Comparison of ENCODE assay signal across 8 cellular contexts in genomic region chr6:33317418-33317667, GRCh38. TPM values are rescaled to one million over a fixed set of nuclear protein-coding genes. Genes with fewer than 3 reads are reported as not detected.
DNase-seq lines count a peak whose midpoint lies in the region; ATAC-seq and TF ChIP-seq lines count a peak whose summit lies in the region.

No MANE protein-coding gene starts in this region.

- peak overlapping the region; percentile 100 for H3K27ac Mint-ChIP-seq in type B pancreatic cell

- peaks cover 9% of the 10 kb centered on the region for H3K36me3 Mint-ChIP-seq in type B pancreatic cell

- TF ChIP-seq CTCF in lung (IDR thresholded peaks at IDR 0.05; ENCODE audit: control extremely low read depth, extremely low read depth) (no peak), type B pancreatic cell (conservative IDR thresholded peaks at IDR 0.05) (no peak)

- H3K4me3 ChIP-seq in Jurkat, Clone E6-1 (ENCODE audit: low read length), result peak overlapping the region; percentile 81
- no peak overlapping the region for H3K4me3 ChIP-seq in lung

- DNase-seq in AG20443 (ENCODE audit: low spot score) (peak; percentile 90), cerebellum (ENCODE audit: low spot score) (peak; percentile 82), lung (ENCODE audit: low spot score) (no peak), type B pancreatic cell (ENCODE audit: extremely low spot score, unreplicated experiment) (no peak), NCI-H1694 treated with DMSO at 0.1 percent for 48 hours (lab: John Stamatoyannopoulos, UW) (no peak)
- no peak for DNase-seq in Jurkat, Clone E6-1 (ENCODE audit: low read depth, low spot score)
- no peak for DNase-seq in stimulated activated CD4-positive, alpha-beta T cell treated with anti-CD3 and anti-CD28 coated beads, Interleukin-2, amount 100 ng/mL, for 24 hours

- no peaks in the 10 kb centered on the region for H3K27me3 ChIP-seq in lung (ENCODE audit: control insufficient read depth, insufficient read depth)

- no peak overlapping the region for H3K27ac ChIP-seq in lung (ENCODE audit: low read depth in 1 of 2, low read length in 1 of 2)

- H3K27me3 Mint-ChIP-seq in type B pancreatic cell, result peaks cover 4% of the 10 kb centered on the region

- no peaks in the 10 kb centered on the region for H3K9me3 Mint-ChIP-seq in type B pancreatic cell

- H3K4me3 Mint-ChIP-seq in type B pancreatic cell, result peak overlapping the region; percentile 100

- ATAC-seq in lung (ENCODE audit: insufficient read depth, low FRiP score) (peak; percentile 4), GM18502 (IDR thresholded peaks at IDR 0.05; ENCODE audit: poor library complexity, unreplicated experiment) (no peak)

- peaks cover 12 to 35% of the 10 kb centered on the region in 2 donors for H3K4me1 ChIP-seq in lung (ENCODE audit: control insufficient read depth in 2 of 2, insufficient read depth in 2 of 2, low read length in 2 of 2)

- peaks cover 4 to 33% of the 10 kb centered on the region in 2 donors for H3K36me3 ChIP-seq in lung (ENCODE audit: control insufficient read depth in 2 of 2, insufficient read depth in 2 of 2, low read length in 2 of 2)

- peaks cover 53% of the 10 kb centered on the region for H3K4me1 Mint-ChIP-seq in type B pancreatic cell (ENCODE audit: unreplicated experiment)

- no peaks in the 10 kb centered on the region for H3K9me3 ChIP-seq in lung (ENCODE audit: control insufficient read depth in 2 of 2, insufficient read depth in 1 of 2, low read length in 1 of 2)

- 0 to 2% methylated on average over 12 to 26 of the region's 27 CpGs for WGBS in lung, 2 donors

RNA-seq across cellular contexts. Expression of gene ZBTB22, which starts 0.2 kb away (rescaled TPM):
- 11.4 TPM for polyA plus RNA-seq in Jurkat, Clone E6-1 (2012; ENCODE audit: insufficient read depth, insufficient read length)
- total RNA-seq in cerebellum (17.7 TPM), lung (10 to 100 TPM; 22.5 to 25.7 TPM), type B pancreatic cell (ENCODE audit: low replicate concordance) (21.1 and 22.2 TPM in 2 replicates)
- 10 to 100 TPM; 16.4 to 19.2 TPM for polyA plus RNA-seq in lung

RNA-seq across cellular contexts. Expression of gene TAPBP, which starts 3.5 kb away (rescaled TPM):
- 12.3 TPM for polyA plus RNA-seq in Jurkat, Clone E6-1 (2012; ENCODE audit: insufficient read depth, insufficient read length)
- total RNA-seq in cerebellum (22.0 TPM), lung (100 to 1,000 TPM; 155 to 241 TPM), type B pancreatic cell (ENCODE audit: low replicate concordance) (71.4 and 93.5 TPM in 2 replicates)
- polyA plus RNA-seq in lung, result 10 to 100 TPM; 78.7 to 78.9 TPM

RNA-seq across cellular contexts. Expression of gene DAXX, which starts 5.4 kb away (rescaled TPM):
- polyA plus RNA-seq in Jurkat, Clone E6-1 (2012; ENCODE audit: insufficient read depth, insufficient read length), result 135 TPM
- total RNA-seq in cerebellum (15.1 TPM), lung (10 to 100 TPM; 23.8 to 38.5 TPM), type B pancreatic cell (ENCODE audit: low replicate concordance) (43.6 and 47.0 TPM in 2 replicates)
- polyA plus RNA-seq in lung, result 10 to 100 TPM; 32.8 to 36.3 TPM

RNA-seq across cellular contexts. Expression of gene RGL2, which starts 18.6 kb away (rescaled TPM):
- polyA plus RNA-seq in Jurkat, Clone E6-1 (2012; ENCODE audit: insufficient read depth, insufficient read length), result 26.3 TPM
- total RNA-seq in cerebellum (25.3 TPM), lung (10 to 100 TPM; 74.7 to 93.7 TPM), type B pancreatic cell (ENCODE audit: low replicate concordance) (128 and 176 TPM in 2 replicates)
- 10 to 100 TPM; 72.2 to 75.4 TPM for polyA plus RNA-seq in lung

RNA-seq across cellular contexts. Expression of gene PFDN6, which starts 27.9 kb away (rescaled TPM):
- polyA plus RNA-seq in Jurkat, Clone E6-1 (2012; ENCODE audit: insufficient read depth, insufficient read length), result 218 TPM
- total RNA-seq in cerebellum, result 17.1 TPM
- total RNA-seq in lung, result 10 to 100 TPM; 21.8 to 42.2 TPM
- polyA plus RNA-seq in lung, result 100 to 1,000 TPM; 113 to 377 TPM
- 52.9 and 54.5 TPM in 2 replicates for total RNA-seq in type B pancreatic cell (ENCODE audit: low replicate concordance)

Comparison
In these comparisons a context has a peak if more than half of its experiments do, and no peak if none do; other contexts are left out.
1. DNase-seq: peak in AG20443 (single experiment) and cerebellum (single experiment); none in Jurkat, Clone E6-1 (single experiment), lung (single experiment), type B pancreatic cell (single experiment), NCI-H1694 treated with DMSO at 0.1 percent for 48 hours (single experiment) and stimulated activated CD4-positive, alpha-beta T cell treated with anti-CD3 and anti-CD28 coated beads, Interleukin-2, amount 100 ng/mL, for 24 hours (0 of 2).